ENCODE assay signal across 1 cellular context in genomic region chr20:17712201-17712600, GRCh38.
A peak's percentile ranks its signal among the peaks of the same experiment; 100 is the strongest.
TF ChIP-seq lines count a peak whose summit lies in the region.

No MANE protein-coding gene starts in this region.

TF ChIP-seq in HepG2, 621 proteins besides CTCF, POLR2A, EP300 and RAD21:
- TF ChIP-seq REXO4 (CRISPR knock-in tag; IDR thresholded peaks at IDR 0.05; ENCODE audit: borderline replicate concordance) = no peak
- no peak for TF ChIP-seq BHLHE40 (IDR thresholded peaks at IDR 0.05; ENCODE audit: low read length)
- TF ChIP-seq POGK (CRISPR knock-in tag; conservative IDR thresholded peaks at IDR 0.05) = 0 out of 2 replicates have a peak, but pooled peaks have one; percentile 10
- TF ChIP-seq LCORL (IDR thresholded peaks at IDR 0.05) = no peak
- no peak for TF ChIP-seq LCORL (CRISPR knock-in tag; IDR thresholded peaks at IDR 0.05)
- no peak for TF ChIP-seq RBM39 (IDR thresholded peaks at IDR 0.05; ENCODE audit: low read depth, low read length, poor library complexity, severe bottlenecking)
- no peak for TF ChIP-seq PATZ1 (CRISPR knock-in tag; IDR thresholded peaks at IDR 0.05)
- TF ChIP-seq TGIF2 (CRISPR knock-in tag; IDR thresholded peaks at IDR 0.05) = no peak
- no peak for TF ChIP-seq MAZ (IDR thresholded peaks at IDR 0.05; ENCODE audit: borderline replicate concordance, low read depth, low read length)
- no peak for TF ChIP-seq MAZ (CRISPR knock-in tag; IDR thresholded peaks at IDR 0.05; ENCODE audit: low read depth)
- TF ChIP-seq HNF1B (CRISPR knock-in tag; IDR thresholded peaks at IDR 0.05) = 0 out of 2 replicates have a peak, but pooled peaks have one; percentile 18
- no peak for TF ChIP-seq KLF6 (CRISPR knock-in tag; IDR thresholded peaks at IDR 0.05)
- TF ChIP-seq TAF1 (CRISPR knock-in tag; IDR thresholded peaks at IDR 0.05) = no peak
- no peak for TF ChIP-seq RXRB (CRISPR knock-in tag; IDR thresholded peaks at IDR 0.05; ENCODE audit: borderline replicate concordance)
- TF ChIP-seq ZNF33A (CRISPR knock-in tag; IDR thresholded peaks at IDR 0.05; ENCODE audit: borderline replicate concordance) = no peak
- no peak for TF ChIP-seq MIER2 (CRISPR knock-in tag; IDR thresholded peaks at IDR 0.05)
- no peak for TF ChIP-seq NR1H2 (CRISPR knock-in tag; IDR thresholded peaks at IDR 0.05; ENCODE audit: borderline replicate concordance, low read depth)
- TF ChIP-seq FOXA1 (IDR thresholded peaks at IDR 0.05) = no peak
- peak; percentile 12; the same call in 1 of the 2 replicates for TF ChIP-seq FOXA1 (CRISPR knock-in tag; IDR thresholded peaks at IDR 0.05)
- TF ChIP-seq ZNF142 (CRISPR knock-in tag; IDR thresholded peaks at IDR 0.05) = no peak
- no peak for TF ChIP-seq ZNF20 (CRISPR knock-in tag; IDR thresholded peaks at IDR 0.05)
- no peak for TF ChIP-seq ZSCAN25 (CRISPR knock-in tag; IDR thresholded peaks at IDR 0.05)
- TF ChIP-seq SOX13 (IDR thresholded peaks at IDR 0.05) = no peak
- peak in 1 of 2 experiments; percentile 19; a peak in 1 of 4 replicates for TF ChIP-seq SOX13 (CRISPR knock-in tag; conservative IDR thresholded peaks at IDR 0.05 in 1 of 2, IDR thresholded peaks at IDR 0.05 in 1 of 2)
- no peak for TF ChIP-seq ZFP1 (CRISPR knock-in tag; IDR thresholded peaks at IDR 0.05)
- TF ChIP-seq, protein P1, sequence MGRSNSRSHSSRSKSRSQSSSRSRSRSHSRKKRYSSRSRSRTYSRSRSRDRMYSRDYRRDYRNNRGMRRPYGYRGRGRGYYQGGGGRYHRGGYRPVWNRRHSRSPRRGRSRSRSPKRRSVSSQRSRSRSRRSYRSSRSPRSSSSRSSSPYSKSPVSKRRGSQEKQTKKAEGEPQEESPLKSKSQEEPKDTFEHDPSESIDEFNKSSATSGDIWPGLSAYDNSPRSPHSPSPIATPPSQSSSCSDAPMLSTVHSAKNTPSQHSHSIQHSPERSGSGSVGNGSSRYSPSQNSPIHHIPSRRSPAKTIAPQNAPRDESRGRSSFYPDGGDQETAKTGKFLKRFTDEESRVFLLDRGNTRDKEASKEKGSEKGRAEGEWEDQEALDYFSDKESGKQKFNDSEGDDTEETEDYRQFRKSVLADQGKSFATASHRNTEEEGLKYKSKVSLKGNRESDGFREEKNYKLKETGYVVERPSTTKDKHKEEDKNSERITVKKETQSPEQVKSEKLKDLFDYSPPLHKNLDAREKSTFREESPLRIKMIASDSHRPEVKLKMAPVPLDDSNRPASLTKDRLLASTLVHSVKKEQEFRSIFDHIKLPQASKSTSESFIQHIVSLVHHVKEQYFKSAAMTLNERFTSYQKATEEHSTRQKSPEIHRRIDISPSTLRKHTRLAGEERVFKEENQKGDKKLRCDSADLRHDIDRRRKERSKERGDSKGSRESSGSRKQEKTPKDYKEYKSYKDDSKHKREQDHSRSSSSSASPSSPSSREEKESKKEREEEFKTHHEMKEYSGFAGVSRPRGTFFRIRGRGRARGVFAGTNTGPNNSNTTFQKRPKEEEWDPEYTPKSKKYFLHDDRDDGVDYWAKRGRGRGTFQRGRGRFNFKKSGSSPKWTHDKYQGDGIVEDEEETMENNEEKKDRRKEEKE (IDR thresholded peaks at IDR 0.05) = no peak
- no peak for TF ChIP-seq TBX2 (CRISPR knock-in tag; IDR thresholded peaks at IDR 0.05; ENCODE audit: borderline replicate concordance)
- no peak for TF ChIP-seq ZNF691 (CRISPR knock-in tag; IDR thresholded peaks at IDR 0.05; ENCODE audit: borderline replicate concordance, low read depth)
- TF ChIP-seq ZNF430 (CRISPR knock-in tag; IDR thresholded peaks at IDR 0.05) = no peak
- TF ChIP-seq, protein P2, sequence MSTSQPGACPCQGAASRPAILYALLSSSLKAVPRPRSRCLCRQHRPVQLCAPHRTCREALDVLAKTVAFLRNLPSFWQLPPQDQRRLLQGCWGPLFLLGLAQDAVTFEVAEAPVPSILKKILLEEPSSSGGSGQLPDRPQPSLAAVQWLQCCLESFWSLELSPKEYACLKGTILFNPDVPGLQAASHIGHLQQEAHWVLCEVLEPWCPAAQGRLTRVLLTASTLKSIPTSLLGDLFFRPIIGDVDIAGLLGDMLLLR (CRISPR knock-in tag; IDR thresholded peaks at IDR 0.05) = 0 out of 2 replicates have a peak, but pooled peaks have one; percentile 30
- TF ChIP-seq ZNF276 (CRISPR knock-in tag; IDR thresholded peaks at IDR 0.05; ENCODE audit: low read depth) = no peak
- TF ChIP-seq ZNF510 (CRISPR knock-in tag; IDR thresholded peaks at IDR 0.05; ENCODE audit: low read depth) = no peak
- TF ChIP-seq SYNCRIP (IDR thresholded peaks at IDR 0.05; ENCODE audit: insufficient read depth, low read depth, low read length) = no peak
- no peak for TF ChIP-seq SP2 (CRISPR knock-in tag; IDR thresholded peaks at IDR 0.05)
- no peak for TF ChIP-seq ZMAT3 (CRISPR knock-in tag; conservative IDR thresholded peaks at IDR 0.05)
